Comparison of ENCODE assay signal across 19 cellular contexts in genomic region chr3:119625451-119626153, GRCh38. TPM values are rescaled to one million over a fixed set of nuclear protein-coding genes. Genes with fewer than 3 reads are reported as not detected.
DNase-seq lines count a peak whose midpoint lies in the region; ATAC-seq and TF ChIP-seq lines count a peak whose summit lies in the region.
"Had no signal": no experiment of that assay in that cellular context is flagged by ENCODE, and none has a peak within 500 bp of the region (broad histone marks: within the 10 kb centered on the region; RNA-seq: fewer than 3 reads in every experiment).

No MANE protein-coding gene starts in this region.

- no peak overlapping the region for H3K4me2 ChIP-seq in mesenchymal stem cell (ENCODE audit: low read length, poor library complexity, severe bottlenecking)
- H3K4me2 ChIP-seq: BLaER1, KMS-11 had no signal

- H3K9ac ChIP-seq in mesenchymal stem cell (ENCODE audit: low read length) = no peak overlapping the region
- H3K9ac ChIP-seq: BLaER1, KMS-11 had no signal

- no peaks in the 10 kb centered on the region for H3K36me3 ChIP-seq in mesenchymal stem cell (ENCODE audit: control insufficient read depth in 1 of 2, insufficient read depth in 2 of 2, low read depth in 1 of 2, low read length in 2 of 2)
- no peaks in the 10 kb centered on the region for H3K36me3 ChIP-seq in psoas muscle (ENCODE audit: insufficient read depth in 1 of 2, low read depth in 1 of 2)
- H3K36me3 ChIP-seq: BLaER1 had no signal

- no peaks in the 10 kb centered on the region for H3K79me1 ChIP-seq in mesenchymal stem cell (replicated peaks; ENCODE audit: low read length, poor library complexity, severe bottlenecking)

- WGBS in mesenchymal stem cell = 56% methylated on average over 8 of the region's 8 CpGs
- WGBS in psoas muscle, 3 donors = 46 to 48% (median 46%) methylated on average over 8 of the region's 8 CpGs

- H3K4me3 ChIP-seq in mesenchymal stem cell (ENCODE audit: insufficient read depth in 1 of 2, low read depth in 1 of 2, low read length in 2 of 2) = no peak overlapping the region
- H3K4me3 ChIP-seq in psoas muscle = no peak overlapping the region
- H3K4me3 ChIP-seq: BLaER1, GM12878 had no signal

- no peaks in the 10 kb centered on the region for H3K27me3 Mint-ChIP-seq in T-helper 17 cell

- peaks cover 14% of the 10 kb centered on the region for H3K4me1 ChIP-seq in mesenchymal stem cell (ENCODE audit: control insufficient read depth, insufficient read depth, low read depth, low read length)
- peaks cover 55% of the 10 kb centered on the region for H3K4me1 ChIP-seq in psoas muscle
- H3K4me1 ChIP-seq: BLaER1 had no signal

- no peak overlapping the region for H3K4ac ChIP-seq in mesenchymal stem cell (ENCODE audit: low read depth in 1 of 2, low read length in 2 of 2)

- no peak overlapping the region for H2BK15ac ChIP-seq in mesenchymal stem cell (ENCODE audit: low read depth, poor library complexity, severe bottlenecking)

- no peak overlapping the region for H4K8ac ChIP-seq in mesenchymal stem cell (ENCODE audit: low read length)

- H3K27ac ChIP-seq in mesenchymal stem cell (ENCODE audit: low read length, poor library complexity, severe bottlenecking) = peak overlapping the region; percentile 15
- H3K27ac ChIP-seq in psoas muscle = peak overlapping the region; percentile 57
- H3K27ac ChIP-seq: 22Rv1, BLaER1, KMS-11 had no signal

- TF ChIP-seq CTCF in psoas muscle (IDR thresholded peaks at IDR 0.05) = no peak

- H3K27me3 ChIP-seq in mesenchymal stem cell (ENCODE audit: control insufficient read depth in 1 of 2, insufficient read depth in 1 of 2, low read length in 2 of 2) (no peaks in the 10 kb centered on the region), psoas muscle (ENCODE audit: insufficient read depth in 3 of 3, low read length in 2 of 3) (no peaks in the 10 kb centered on the region)
- H3K27me3 ChIP-seq: BLaER1 had no signal

- ATAC-seq in T-helper 17 cell (no peak), psoas muscle (peak; percentile 44 to 62 (median 46)), GM19463 (IDR thresholded peaks at IDR 0.05; ENCODE audit: unreplicated experiment) (no peak), GM18861 (IDR thresholded peaks at IDR 0.05; ENCODE audit: unreplicated experiment) (no peak)
- ATAC-seq: GM12878, HCT116 had no signal

- H2BK120ac ChIP-seq in mesenchymal stem cell (ENCODE audit: low read depth, low read length) = no peak overlapping the region

- H3K14ac ChIP-seq in mesenchymal stem cell (ENCODE audit: low read length in 2 of 2) = no peak overlapping the region

- intact Hi-C loops in psoas muscle (cut with DNase I) = no loop called here

- peak; percentile 22 for DNase-seq in DMS 273 (lab: John Stamatoyannopoulos, UW; ENCODE audit: unreplicated experiment)
- no peak for DNase-seq in DMS 273 treated with DMSO at 0.1 percent for 48 hours (lab: John Stamatoyannopoulos, UW)
- DNase-seq in T-helper 17 cell = no peak
- DNase-seq in mesenchymal stem cell = no peak
- no peak for DNase-seq in psoas muscle
- DNase-seq in DMS153 (lab: John Stamatoyannopoulos, UW) = no peak
- DNase-seq: MM.1S, NCI-H1105, NCI-H187, NCI-H748 treated with DMSO at 0.1 percent for 48 hours, PC-3 had no signal

- peak overlapping the region; percentile 19 for H3K4me3 Mint-ChIP-seq in T-helper 17 cell

- H3K9me3 ChIP-seq in T-helper 17 cell (ENCODE audit: control insufficient read depth, low read length, poor library complexity, severe bottlenecking) = no peaks in the 10 kb centered on the region
- no peaks in the 10 kb centered on the region for H3K9me3 ChIP-seq in mesenchymal stem cell (ENCODE audit: control insufficient read depth, low read length)
- no peaks in the 10 kb centered on the region for H3K9me3 ChIP-seq in psoas muscle
- H3K9me3 ChIP-seq: BLaER1 had no signal

- no peak overlapping the region for H2BK12ac ChIP-seq in mesenchymal stem cell (ENCODE audit: low read length in 2 of 2)

- H4K91ac ChIP-seq in mesenchymal stem cell (ENCODE audit: low read length) = no peak overlapping the region

- H2AFZ ChIP-seq in mesenchymal stem cell (ENCODE audit: low read depth, low read length) = no peak overlapping the region

- no peak overlapping the region for H3K18ac ChIP-seq in mesenchymal stem cell (ENCODE audit: low read depth in 1 of 2, low read length in 2 of 2)

- no peaks in the 10 kb centered on the region for H3K36me3 Mint-ChIP-seq in T-helper 17 cell (ENCODE audit: low read depth)

- H3K27ac Mint-ChIP-seq in T-helper 17 cell = peak overlapping the region; percentile 91

- no peak overlapping the region for H2AK5ac ChIP-seq in mesenchymal stem cell (ENCODE audit: low read length, severe bottlenecking)

- peaks cover 33% of the 10 kb centered on the region for H3K4me1 Mint-ChIP-seq in T-helper 17 cell

- no peak overlapping the region for H3K23ac ChIP-seq in mesenchymal stem cell (ENCODE audit: low read length in 2 of 2)

- no peak overlapping the region for H2BK5ac ChIP-seq in mesenchymal stem cell (ENCODE audit: low read depth, low read length, poor library complexity, severe bottlenecking)

RNA-seq across cellular contexts. Expression of gene PLA1A, which starts 27.9 kb away (rescaled TPM):
- under 1 TPM in 1 of 2 donors, not detected in 1; 0.45 TPM for total RNA-seq in T-helper 17 cell
- 0.10 TPM for polyA plus RNA-seq in mesenchymal stem cell (2013, experiment 1 of 2)
- polyA plus RNA-seq in mesenchymal stem cell (2013, experiment 2 of 2) = 0.12 TPM
- 10 to 100 TPM in 1 of 4 donors, 1 to 10 TPM in 3; 2.3 to 11.7 (median 5.8) TPM for total RNA-seq in psoas muscle
- 1 to 10 TPM; 1.1 to 2.5 (median 2.4) TPM for polyA plus RNA-seq in psoas muscle
- total RNA-seq: G401 had no signal

RNA-seq across cellular contexts. Expression of gene POPDC2, which starts 34.8 kb away (rescaled TPM):
- total RNA-seq in T-helper 17 cell (1 to 10 TPM; 4.2 to 4.3 TPM), psoas muscle (100 to 1,000 TPM; 103 to 205 (median 149) TPM)
- 0.40 TPM for polyA plus RNA-seq in mesenchymal stem cell (2013, experiment 1 of 2)
- polyA plus RNA-seq in mesenchymal stem cell (2013, experiment 2 of 2) = 0.45 TPM
- polyA plus RNA-seq in psoas muscle = 100 to 1,000 TPM in 1 of 3 donors, 10 to 100 TPM in 2; 30.7 to 140 (median 75.8) TPM
- total RNA-seq: G401 had no signal

RNA-seq across cellular contexts. Expression of gene ADPRH, which starts 46.3 kb away (rescaled TPM):
- total RNA-seq in T-helper 17 cell = 1 to 10 TPM; 3.6 to 3.7 TPM
- 1.3 TPM for polyA plus RNA-seq in mesenchymal stem cell (2013, experiment 1 of 2)
- polyA plus RNA-seq in mesenchymal stem cell (2013, experiment 2 of 2) = 1.5 TPM
- total RNA-seq in psoas muscle = 10 to 100 TPM; 12.6 to 16.9 (median 14.5) TPM
- polyA plus RNA-seq in psoas muscle = 10 to 100 TPM in 2 of 3 donors, 1 to 10 TPM in 1; 5.2 to 16.6 (median 15.0) TPM
- total RNA-seq: G401 had no signal

RNA-seq across cellular contexts. Expression of gene COX17, which starts 51.6 kb away (rescaled TPM):
- 10 to 100 TPM; 26.8 to 28.9 TPM for total RNA-seq in T-helper 17 cell
- polyA plus RNA-seq in mesenchymal stem cell (2013, experiment 1 of 2) = 62.6 TPM
- polyA plus RNA-seq in mesenchymal stem cell (2013, experiment 2 of 2) = 62.2 TPM
- 100 to 1,000 TPM in 3 of 4 donors, 10 to 100 TPM in 1; 89.5 to 180 (median 127) TPM for total RNA-seq in psoas muscle
- 100 to 1,000 TPM; 166 to 330 (median 304) TPM for polyA plus RNA-seq in psoas muscle

Comparison
In these comparisons a context has a peak if more than half of its experiments do, and no peak if none do; other contexts are left out.
1. ATAC-seq: peak in psoas muscle (4 of 4); none in T-helper 17 cell (single experiment), GM19463 (single experiment) and GM18861 (single experiment).
2. RNA of gene POPDC2, which starts 34.8 kb away (total RNA-seq): 103 to 205 TPM in psoas muscle; 4.2 to 4.3 TPM in T-helper 17 cell; every median in the first group is over 10 times any median in the second.